ENCODE assay signal across 18 cellular contexts in genomic region chr3:81437683-81438082, GRCh38.
"Had no signal": no experiment of that assay in that cellular context is flagged by ENCODE, and none has a peak within 500 bp of the region (broad histone marks: within the 10 kb centered on the region; RNA-seq: fewer than 3 reads in every experiment).

No MANE protein-coding gene starts in this region.

- H3K9me3 ChIP-seq: neutrophil, right atrium auricular region, sigmoid colon, stomach, thoracic aorta, transverse colon had no signal

- H3K27ac ChIP-seq: dorsolateral prefrontal cortex, hepatocyte, neutrophil, right atrium auricular region, sigmoid colon, skin epidermis, stomach, thoracic aorta, transverse colon had no signal

- DNase-seq: cortex of kidney; effector CD8-positive, alpha-beta T cell; foreskin melanocyte; head of caudate nucleus; naive thymus-derived CD4-positive, alpha-beta T cell; nephron progenitor cell; sigmoid colon; stimulated activated CD4-positive, alpha-beta T cell treated with anti-CD3 and anti-CD28 coated beads, Interleukin-2, amount 100 ng/mL, for 24 hours; stimulated activated CD4-positive, alpha-beta T cell treated with anti-CD3 and anti-CD28 coated beads, Interleukin-4, amount 100 ng/mL, for 4 hours; stimulated activated naive B cell treated with anti-CD40 and anti-IgM and Interleukin-4, amounts not matched to agents 10 μg/mL and 1 μg/mL and 100 μg/mL, for 72 hours; stomach; transverse colon had no signal

- ATAC-seq: naive thymus-derived CD4-positive, alpha-beta T cell; stimulated activated naive B cell treated with anti-CD40 and anti-IgM and Interleukin-4, amounts not matched to agents 10 μg/mL and 1 μg/mL and 100 μg/mL, for 72 hours had no signal

- H3K36me3 ChIP-seq: neutrophil, right atrium auricular region, sigmoid colon, stomach, thoracic aorta, transverse colon had no signal

- H3K4me1 ChIP-seq: sigmoid colon, stomach, transverse colon had no signal

- H3K4me3 ChIP-seq: dorsolateral prefrontal cortex, hepatocyte, right atrium auricular region, sigmoid colon, skin epidermis, stomach, thoracic aorta, transverse colon had no signal

- H3K4me2 ChIP-seq: hepatocyte had no signal

- H3K79me2 ChIP-seq: hepatocyte had no signal

- H3K27me3 ChIP-seq: dorsolateral prefrontal cortex, hepatocyte, neutrophil, right atrium auricular region, sigmoid colon, stomach, transverse colon had no signal
